In genomic region chr5:980001-980588, GRCh38 we compare ENCODE assay signal across 12 cellular contexts. TPM values are rescaled to one million over a fixed set of nuclear protein-coding genes. Genes with fewer than 3 reads are reported as not detected.
DNase-seq lines count a peak whose midpoint lies in the region; TF ChIP-seq lines count a peak whose summit lies in the region.
"Had no signal": no experiment of that assay in that cellular context is flagged by ENCODE, and none has a peak within 500 bp of the region (broad histone marks: within the 10 kb centered on the region; RNA-seq: fewer than 3 reads in every experiment).

No MANE protein-coding gene starts in this region.

- H3K27ac ChIP-seq in breast epithelium (peak overlapping the region; percentile 76 to 89), vagina (no peak overlapping the region)

- peaks cover 37% of the 10 kb centered on the region for H3K27me3 Mint-ChIP-seq in MCF 10A (ENCODE audit: insufficient read depth, unreplicated experiment)
- peaks cover 41% of the 10 kb centered on the region for H3K27me3 Mint-ChIP-seq in activated naive CD4-positive, alpha-beta T cell treated with anti-CD3 and anti-CD28 coated beads, Interleukin-2, amount 10 ng/mL, durations not matched to agents 7 days and 5 days

- peak overlapping the region in 2 of 3 donors; percentile 1 to 46 for H3K4me3 ChIP-seq in breast epithelium
- peak overlapping the region in 1 of 2 donors; percentile 4 for H3K4me3 ChIP-seq in vagina

- BruUV-seq in MCF 10A (replicated peaks; lab: Mats Ljungman, UMichigan), result no TSS peak

- no peak overlapping the region for H3K27ac Mint-ChIP-seq in MCF 10A (ENCODE audit: low read depth, unreplicated experiment)
- no peak overlapping the region for H3K27ac Mint-ChIP-seq in activated naive CD4-positive, alpha-beta T cell treated with anti-CD3 and anti-CD28 coated beads, Interleukin-2, amount 10 ng/mL, durations not matched to agents 7 days and 5 days

- H3K9me3 Mint-ChIP-seq in MCF 10A (ENCODE audit: unreplicated experiment), result peaks cover 9% of the 10 kb centered on the region
- H3K9me3 Mint-ChIP-seq in activated naive CD4-positive, alpha-beta T cell treated with anti-CD3 and anti-CD28 coated beads, Interleukin-2, amount 10 ng/mL, durations not matched to agents 7 days and 5 days, result peaks cover 4% of the 10 kb centered on the region

- CTCF ChIA-PET in MCF 10A (lab: Yijun Ruan, JAX), result interaction anchor here (0.6 to 1.6 kb wide), 2 partner anchors 188 to 324 kb away, joined by 3 read pairs; no protein-coding TSS in a partner anchor
- CTCF ChIA-PET in activated naive CD4-positive, alpha-beta T cell treated with anti-CD3 and anti-CD28 coated beads, Interleukin-2, amount 10 ng/mL, durations not matched to agents 7 days and 5 days (lab: Charles Lee), result no interaction called here

- POLR2A ChIA-PET in MCF 10A (lab: Yijun Ruan, JAX), result no interaction called here

- DNase-seq in breast epithelium (ENCODE audit: low spot score in 2 of 2) (peak in 1 of 2 donors; percentile 77), MCF 10A (ENCODE audit: unreplicated experiment) (no peak), ecto neural progenitor cell (ENCODE audit: low spot score) (peak; percentile 52), medulla oblongata (ENCODE audit: extremely low spot score) (peak; percentile 54), vagina (ENCODE audit: extremely low spot score in 2 of 2) (peak; percentile 77 to 80), RPMI8226 (no peak)
- no peak for DNase-seq in effector CD4-positive, alpha-beta T cell
- no peak for DNase-seq in activated naive CD4-positive, alpha-beta T cell treated with anti-CD3 and anti-CD28 coated beads, Interleukin-2, amount 10 ng/mL, durations not matched to agents 7 days and 5 days
- DNase-seq: activated CD4-positive, CD25-positive, alpha-beta regulatory T cell treated with anti-CD3 and anti-CD28 coated beads, Interleukin-2, amount 50 U/mL, for 72 hours; activated naive CD4-positive, alpha-beta T cell; NCI-H2171 treated with DMSO at 0.1 percent for 48 hours; SIG-M5 had no signal

- H3K4me1 ChIP-seq in breast epithelium (no peaks in the 10 kb centered on the region), vagina (no peaks in the 10 kb centered on the region)

- TF ChIP-seq POLR2A in breast epithelium (IDR thresholded peaks at IDR 0.05) (no peak), vagina (IDR thresholded peaks at IDR 0.05) (no peak)

- H3K36me3 ChIP-seq in breast epithelium (no peaks in the 10 kb centered on the region), vagina (no peaks in the 10 kb centered on the region)

- intact Hi-C loops in breast epithelium (cut with DNase I; ENCODE audit: low total_unique reads), result no loop called here
- intact Hi-C loops in MCF 10A (cut with micrococcal nuclease), result no loop called here
- intact Hi-C loops in vagina (cut with DNase I), result no loop called here

- no peaks in the 10 kb centered on the region for H3K9me3 ChIP-seq in breast epithelium
- H3K9me3 ChIP-seq in vagina, result no peaks in the 10 kb centered on the region

- H3K4me1 Mint-ChIP-seq in MCF 10A (ENCODE audit: insufficient read depth, unreplicated experiment), result no peaks in the 10 kb centered on the region
- H3K4me1 Mint-ChIP-seq in activated naive CD4-positive, alpha-beta T cell treated with anti-CD3 and anti-CD28 coated beads, Interleukin-2, amount 10 ng/mL, durations not matched to agents 7 days and 5 days, result peaks cover 52% of the 10 kb centered on the region

- H3K4me3 Mint-ChIP-seq in MCF 10A (ENCODE audit: unreplicated experiment), result no peak overlapping the region
- no peak overlapping the region for H3K4me3 Mint-ChIP-seq in activated naive CD4-positive, alpha-beta T cell treated with anti-CD3 and anti-CD28 coated beads, Interleukin-2, amount 10 ng/mL, durations not matched to agents 7 days and 5 days

- H3K27me3 ChIP-seq in breast epithelium (no peaks in the 10 kb centered on the region), vagina (no peaks in the 10 kb centered on the region)

- no peaks in the 10 kb centered on the region for H3K36me3 Mint-ChIP-seq in MCF 10A (ENCODE audit: insufficient read depth, unreplicated experiment)
- H3K36me3 Mint-ChIP-seq in activated naive CD4-positive, alpha-beta T cell treated with anti-CD3 and anti-CD28 coated beads, Interleukin-2, amount 10 ng/mL, durations not matched to agents 7 days and 5 days, result peaks cover 4% of the 10 kb centered on the region

- TF ChIP-seq CTCF in breast epithelium (IDR thresholded peaks at IDR 0.05) (no peak), MCF 10A (IDR thresholded peaks at IDR 0.05; ENCODE audit: unreplicated experiment) (no peak), vagina (IDR thresholded peaks at IDR 0.05) (no peak)

RNA-seq across cellular contexts. Expression of gene NKD2, which starts 28.5 kb away (rescaled TPM):
- total RNA-seq in breast epithelium, result 10 to 100 TPM in 1 of 3 donors, 1 to 10 TPM in 1, not detected in 1; 5.9 to 16.7 TPM
- total RNA-seq in MCF 10A (2022), result 0.21 and 0.32 TPM in 2 replicates
- 2.0 TPM for total RNA-seq in vagina

Comparison
In these comparisons a context has a peak if more than half of its experiments do, and no peak if none do; other contexts are left out.
1. DNase-seq: peak in ecto neural progenitor cell (single experiment), medulla oblongata (single experiment) and vagina (2 of 2); none in MCF 10A (single experiment), effector CD4-positive, alpha-beta T cell (single experiment), activated naive CD4-positive, alpha-beta T cell treated with anti-CD3 and anti-CD28 coated beads, Interleukin-2, amount 10 ng/mL, durations not matched to agents 7 days and 5 days (single experiment) and RPMI8226 (single experiment).